33 cellular contexts compared by ENCODE assay signal in the genomic region with DNA sequence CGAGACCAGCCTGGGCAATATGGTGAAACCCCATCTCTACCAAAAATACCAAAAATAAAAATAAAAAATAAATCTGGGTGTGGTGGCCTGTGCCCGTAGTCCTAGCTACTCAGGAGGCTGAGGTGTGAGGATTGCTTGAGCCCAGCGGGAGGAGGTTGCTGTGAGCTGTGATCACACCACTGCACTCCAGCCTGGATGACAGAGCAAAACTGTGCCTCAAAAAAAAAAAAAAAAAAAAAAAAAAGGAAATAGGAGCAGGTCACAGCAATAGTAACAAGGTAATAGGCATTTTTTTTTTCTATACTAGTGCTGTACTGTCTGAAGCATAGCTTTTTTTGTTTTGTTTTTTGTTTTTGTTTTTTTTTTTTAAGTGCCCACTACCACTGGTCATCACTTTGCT.
"Had no signal": no experiment of that assay in that cellular context is flagged by ENCODE, and none has a peak within 500 bp of the region (broad histone marks: within the 10 kb centered on the region; RNA-seq: fewer than 3 reads in every experiment).

No MANE protein-coding gene starts in this region.

- H3K9me3 ChIP-seq: esophagus squamous epithelium, gastroesophageal sphincter had no signal

- H3K4me3 ChIP-seq: coronary artery, dorsolateral prefrontal cortex, esophagus squamous epithelium, gastroesophageal sphincter had no signal

- H3K27ac ChIP-seq: brain microvascular endothelial cell, coronary artery, dorsolateral prefrontal cortex, epithelial cell of prostate, esophagus squamous epithelium, gastroesophageal sphincter, VCaP had no signal

- H3K4me3 Mint-ChIP-seq: activated CD4-positive, alpha-beta memory T cell treated with anti-CD3 and anti-CD28 coated beads, Interleukin-2, amount 10 ng/mL, durations not matched to agents 7 days and 5 days; activated CD4-positive, alpha-beta T cell treated with anti-CD3 and anti-CD28 coated beads, Interleukin-2, amount 10 ng/mL, durations not matched to agents 7 days and 5 days; activated naive CD8-positive, alpha-beta T cell; activated T-cell treated with anti-CD3 and anti-CD28 coated beads, Interleukin-2, amount 50 U/mL, for 4 hours; activated T-helper 17 cell treated with anti-CD3 and anti-CD28 coated beads, Interleukin-2, amount 50 U/mL, for 72 hours; central memory CD8-positive, alpha-beta T cell; dendritic cell treated with granulocyte-macrophage colony-stimulating factor and Interleukin-4, amounts not matched to agents 40 ng/mL and 50 ng/mL, for 4 days; endodermal cell; WTC11 had no signal

- H3K27ac Mint-ChIP-seq: activated CD4-positive, alpha-beta memory T cell treated with anti-CD3 and anti-CD28 coated beads, Interleukin-2, amount 10 ng/mL, durations not matched to agents 7 days and 5 days; activated CD4-positive, alpha-beta T cell treated with anti-CD3 and anti-CD28 coated beads, Interleukin-2, amount 10 ng/mL, durations not matched to agents 7 days and 5 days; activated naive CD8-positive, alpha-beta T cell; dendritic cell treated with granulocyte-macrophage colony-stimulating factor and Interleukin-4, amounts not matched to agents 40 ng/mL and 50 ng/mL, for 4 days; endodermal cell; WTC11 had no signal

- ATAC-seq: activated T-cell treated with anti-CD3 and anti-CD28 coated beads, Interleukin-2, amount 50 U/mL, for 4 hours; activated T-helper 17 cell treated with anti-CD3 and anti-CD28 coated beads, Interleukin-2, amount 50 U/mL, for 72 hours; gastroesophageal sphincter; WTC11 had no signal

- FAIRE-seq: astrocyte, bronchial epithelial cell, TTC549 had no signal

- DNase-seq: activated CD4-positive, alpha-beta memory T cell treated with anti-CD3 and anti-CD28 coated beads, Interleukin-2, amount 10 ng/mL, durations not matched to agents 7 days and 5 days; activated CD4-positive, alpha-beta T cell treated with anti-CD3 and anti-CD28 coated beads for 1 hour; activated CD4-positive, alpha-beta T cell treated with anti-CD3 and anti-CD28 coated beads for 4 hours; activated CD4-positive, alpha-beta T cell treated with anti-CD3 and anti-CD28 coated beads, Interleukin-2, amount 10 ng/mL, durations not matched to agents 7 days and 5 days; activated CD4-positive, alpha-beta T cell treated with anti-CD3 and anti-CD28 coated beads, Interleukin-2, amount 50 U/mL, for 4 hours; activated CD8-positive, alpha-beta memory T cell treated with anti-CD3 and anti-CD28 coated beads, Interleukin-2, amount 50 U/mL, for 48 hours; activated effector memory CD4-positive, alpha-beta T cell treated with Interleukin-2 at 50 U/mL for 16 hours; activated gamma-delta T cell treated with Interleukin-2 at 50 U/mL for 16 hours; activated naive CD4-positive, alpha-beta T cell treated with anti-CD3 and anti-CD28 coated beads, Interleukin-2, amount 50 U/mL, for 16 hours; activated naive CD4-positive, alpha-beta T cell treated with Interleukin-2 at 50 U/mL for 16 hours; activated T-cell treated with anti-CD3 and anti-CD28 coated beads for 4 hours; activated T-cell treated with anti-CD3 and anti-CD28 coated beads, Interleukin-2, amount 50 U/mL, for 4 hours; amniotic stem cell; anterior cingulate cortex; brain microvascular endothelial cell; dorsolateral prefrontal cortex; effector memory CD4-positive, alpha-beta T cell; endodermal cell; esophagus squamous epithelium; foreskin melanocyte; T-helper 2 cell had no signal

- H3K27me3 Mint-ChIP-seq: activated CD4-positive, alpha-beta memory T cell treated with anti-CD3 and anti-CD28 coated beads, Interleukin-2, amount 10 ng/mL, durations not matched to agents 7 days and 5 days; activated CD4-positive, alpha-beta T cell treated with anti-CD3 and anti-CD28 coated beads, Interleukin-2, amount 10 ng/mL, durations not matched to agents 7 days and 5 days; activated naive CD8-positive, alpha-beta T cell; activated T-helper 17 cell treated with anti-CD3 and anti-CD28 coated beads, Interleukin-2, amount 50 U/mL, for 72 hours; central memory CD8-positive, alpha-beta T cell; dendritic cell treated with granulocyte-macrophage colony-stimulating factor and Interleukin-4, amounts not matched to agents 40 ng/mL and 50 ng/mL, for 4 days had no signal

- H3K36me3 ChIP-seq: brain microvascular endothelial cell had no signal

- H3K9me3 Mint-ChIP-seq: activated CD4-positive, alpha-beta memory T cell treated with anti-CD3 and anti-CD28 coated beads, Interleukin-2, amount 10 ng/mL, durations not matched to agents 7 days and 5 days; activated CD4-positive, alpha-beta T cell treated with anti-CD3 and anti-CD28 coated beads, Interleukin-2, amount 10 ng/mL, durations not matched to agents 7 days and 5 days; activated T-cell treated with anti-CD3 and anti-CD28 coated beads, Interleukin-2, amount 50 U/mL, for 4 hours; activated T-helper 17 cell treated with anti-CD3 and anti-CD28 coated beads, Interleukin-2, amount 50 U/mL, for 72 hours; central memory CD8-positive, alpha-beta T cell; endodermal cell; WTC11 had no signal

- H3K27me3 ChIP-seq: brain microvascular endothelial cell, dorsolateral prefrontal cortex, esophagus squamous epithelium, gastroesophageal sphincter had no signal

- H3K4me1 ChIP-seq: esophagus squamous epithelium, gastroesophageal sphincter had no signal
